Comparison of ENCODE assay signal across 9 cellular contexts in the genomic region with DNA sequence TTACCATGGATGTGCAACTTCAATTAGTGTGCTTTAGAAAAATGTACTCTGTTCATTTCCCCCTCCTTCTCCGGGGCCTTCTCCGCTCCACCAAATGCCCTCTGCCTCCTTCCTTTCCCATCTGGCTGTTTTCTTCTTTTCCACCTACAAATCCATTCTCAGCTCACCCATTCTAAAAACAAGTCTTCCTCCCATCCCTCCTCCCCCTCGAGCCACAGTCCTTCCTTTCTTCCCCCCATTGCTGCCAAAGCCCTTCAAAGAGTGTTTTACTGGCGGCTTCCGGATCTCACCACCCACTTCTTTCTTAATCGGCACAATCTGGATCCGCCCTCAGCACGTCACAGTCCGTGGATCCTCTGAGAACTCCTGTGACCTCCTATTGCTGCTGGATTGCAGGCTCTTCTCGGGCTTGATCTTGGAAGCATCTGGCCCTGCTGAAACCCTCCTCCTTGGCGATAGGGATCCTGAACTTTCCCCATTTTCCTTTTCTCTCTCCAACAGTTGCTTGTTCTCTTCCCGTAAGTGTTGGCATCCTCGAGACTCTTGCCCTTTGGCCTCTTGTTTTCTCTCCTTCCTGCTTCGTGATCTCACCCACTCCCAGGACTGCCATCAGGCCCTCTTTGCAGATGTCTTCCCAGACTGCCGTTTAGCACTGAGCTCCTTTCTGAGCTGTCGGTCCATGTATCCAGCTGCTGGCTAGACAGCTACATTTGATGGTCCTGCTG. TPM values are rescaled to one million over a fixed set of nuclear protein-coding genes. Genes with fewer than 3 reads are reported as not detected.
A peak's percentile ranks its signal among the peaks of the same experiment; 100 is the strongest.
DNase-seq lines count a peak whose midpoint lies in the region; ATAC-seq lines count a peak whose summit lies in the region.
"Had no signal": no experiment of that assay in that cellular context is flagged by ENCODE, and none has a peak within 500 bp of the region (broad histone marks: within the 10 kb centered on the region; RNA-seq: fewer than 3 reads in every experiment).

No MANE protein-coding gene starts in this region.

- peak overlapping the region; percentile 19 for H3K4me3 Mint-ChIP-seq in activated CD8-positive, alpha-beta T cell treated with anti-CD3 and anti-CD28 coated beads, Interleukin-2, amount 10 ng/mL, durations not matched to agents 7 days and 5 days
- H3K4me3 Mint-ChIP-seq: activated B cell treated with CpG ODN at 0.5 μM for 24 hours had no signal

- CTCF ChIA-PET in activated CD8-positive, alpha-beta T cell treated with anti-CD3 and anti-CD28 coated beads, Interleukin-2, amount 10 ng/mL, durations not matched to agents 7 days and 5 days (lab: Charles Lee), result interaction anchor here (0.7 to 5.9 kb wide), 5 partner anchors 20 to 1771 kb away, joined by 3 to 27 read pairs (median 3); no protein-coding TSS in a partner anchor

- peak; percentile 76 for ATAC-seq in activated CD8-positive, alpha-beta T cell treated with anti-CD3 and anti-CD28 coated beads, Interleukin-2, amount 10 ng/mL, durations not matched to agents 7 days and 5 days
- ATAC-seq in esophagus mucosa (peak; percentile 45), HG03439 (IDR thresholded peaks at IDR 0.05; ENCODE audit: unreplicated experiment) (no peak), HG03025 (IDR thresholded peaks at IDR 0.05; ENCODE audit: low FRiP score, unreplicated experiment) (no peak)

- peaks cover 15% of the 10 kb centered on the region for H3K4me1 Mint-ChIP-seq in activated CD8-positive, alpha-beta T cell treated with anti-CD3 and anti-CD28 coated beads, Interleukin-2, amount 10 ng/mL, durations not matched to agents 7 days and 5 days (ENCODE audit: low read depth)

- DNase-seq in CD1c-positive myeloid dendritic cell (ENCODE audit: extremely low spot score) (peak; percentile 78), pons (ENCODE audit: low spot score) (peak; percentile 20), NCI-H524 (lab: John Stamatoyannopoulos, UW) (no peak), NCI-H1694 (lab: John Stamatoyannopoulos, UW) (no peak)
- peak; percentile 64 for DNase-seq in activated CD8-positive, alpha-beta T cell treated with anti-CD3 and anti-CD28 coated beads, Interleukin-2, amount 10 ng/mL, durations not matched to agents 7 days and 5 days
- DNase-seq: activated B cell treated with CpG ODN at 0.5 μM for 24 hours had no signal

- peaks cover 3% of the 10 kb centered on the region for H3K9me3 Mint-ChIP-seq in activated CD8-positive, alpha-beta T cell treated with anti-CD3 and anti-CD28 coated beads, Interleukin-2, amount 10 ng/mL, durations not matched to agents 7 days and 5 days (ENCODE audit: insufficient read depth)

- POLR2A ChIA-PET in activated CD8-positive, alpha-beta T cell treated with anti-CD3 and anti-CD28 coated beads, Interleukin-2, amount 10 ng/mL, durations not matched to agents 7 days and 5 days (lab: Charles Lee), result no interaction called here

- peaks cover 6% of the 10 kb centered on the region for H3K27me3 Mint-ChIP-seq in activated CD8-positive, alpha-beta T cell treated with anti-CD3 and anti-CD28 coated beads, Interleukin-2, amount 10 ng/mL, durations not matched to agents 7 days and 5 days (ENCODE audit: low read depth)

- peaks cover 1% of the 10 kb centered on the region for H3K36me3 Mint-ChIP-seq in activated CD8-positive, alpha-beta T cell treated with anti-CD3 and anti-CD28 coated beads, Interleukin-2, amount 10 ng/mL, durations not matched to agents 7 days and 5 days (ENCODE audit: low read depth)

- peak overlapping the region; percentile 85 for H3K27ac Mint-ChIP-seq in activated CD8-positive, alpha-beta T cell treated with anti-CD3 and anti-CD28 coated beads, Interleukin-2, amount 10 ng/mL, durations not matched to agents 7 days and 5 days
- H3K27ac Mint-ChIP-seq: activated B cell treated with CpG ODN at 0.5 μM for 24 hours had no signal

RNA-seq across cellular contexts. Expression of a gene that starts 36.0 kb away (rescaled TPM):
- total RNA-seq in activated CD8-positive, alpha-beta T cell treated with anti-CD3 and anti-CD28 coated beads, Interleukin-2, amount 10 ng/mL, durations not matched to agents 7 days and 5 days, result not detected
- total RNA-seq in esophagus mucosa, result not detected
- total RNA-seq: activated B cell treated with CpG ODN at 0.5 μM for 24 hours had no signal

Comparison
In these comparisons a context has a peak if more than half of its experiments do, and no peak if none do; other contexts are left out.
1. DNase-seq: peak in CD1c-positive myeloid dendritic cell (single experiment), activated CD8-positive, alpha-beta T cell treated with anti-CD3 and anti-CD28 coated beads, Interleukin-2, amount 10 ng/mL, durations not matched to agents 7 days and 5 days (single experiment) and pons (single experiment); none in NCI-H524 (0 of 2) and NCI-H1694 (single experiment).
2. ATAC-seq: peak in activated CD8-positive, alpha-beta T cell treated with anti-CD3 and anti-CD28 coated beads, Interleukin-2, amount 10 ng/mL, durations not matched to agents 7 days and 5 days (single experiment) and esophagus mucosa (single experiment); none in HG03439 (single experiment) and HG03025 (single experiment).